In genomic region chr2:147829106-147829505, GRCh38 we compare ENCODE assay signal across 1 cellular context.
TF ChIP-seq lines count a peak whose summit lies in the region.

No MANE protein-coding gene starts in this region.

TF ChIP-seq in IMR-90, 13 proteins besides CTCF, POLR2A, EP300 and RAD21 (continued from another document):
- TF ChIP-seq USF2 (IDR thresholded peaks at IDR 0.05; ENCODE audit: low read depth, low read length) = no peak
